ENCODE assay signal across 1 cellular context in genomic region chr9:128062856-128063831, GRCh38.
TF ChIP-seq lines count a peak whose summit lies in the region.

No MANE protein-coding gene starts in this region.

TF ChIP-seq in K562, 482 proteins besides CTCF, POLR2A, EP300 and RAD21:
- TF ChIP-seq ZNF197 (CRISPR knock-in tag; IDR thresholded peaks at IDR 0.05; ENCODE audit: low read depth) (no peak), ZNF609 (CRISPR knock-in tag; IDR thresholded peaks at IDR 0.05; ENCODE audit: borderline replicate concordance) (no peak), ZBTB33 (CRISPR knock-in tag; IDR thresholded peaks at IDR 0.05) (peak; percentile 89), ZNF12 (CRISPR knock-in tag; IDR thresholded peaks at IDR 0.05) (no peak), POLR2G (IDR thresholded peaks at IDR 0.05; ENCODE audit: low read depth, low read length) (0 out of 2 replicates have a peak, but pooled peaks have one; percentile 36), SRSF9 (IDR thresholded peaks at IDR 0.05; ENCODE audit: borderline replicate concordance, low read depth, low read length) (no peak), RBFOX2 (IDR thresholded peaks at IDR 0.05; ENCODE audit: low read depth, low read length) (0 out of 2 replicates have a peak, but pooled peaks have one; percentile 19), USF2 (CRISPR knock-in tag; IDR thresholded peaks at IDR 0.05) (no peak), DIDO1 (tag; IDR thresholded peaks at IDR 0.05; ENCODE audit: low read depth) (no peak), PCBP2 (IDR thresholded peaks at IDR 0.05; ENCODE audit: low read depth, low read length, poor library complexity, severe bottlenecking) (no peak), SRF (CRISPR knock-in tag; IDR thresholded peaks at IDR 0.05) (no peak), U2AF1 (optimal IDR thresholded peaks at IDR 0.05; ENCODE audit: low read depth, low read length) (no peak), TAF7 (tag; IDR thresholded peaks at IDR 0.05) (no peak)
